1 cellular context compared by ENCODE assay signal in the genomic region with DNA sequence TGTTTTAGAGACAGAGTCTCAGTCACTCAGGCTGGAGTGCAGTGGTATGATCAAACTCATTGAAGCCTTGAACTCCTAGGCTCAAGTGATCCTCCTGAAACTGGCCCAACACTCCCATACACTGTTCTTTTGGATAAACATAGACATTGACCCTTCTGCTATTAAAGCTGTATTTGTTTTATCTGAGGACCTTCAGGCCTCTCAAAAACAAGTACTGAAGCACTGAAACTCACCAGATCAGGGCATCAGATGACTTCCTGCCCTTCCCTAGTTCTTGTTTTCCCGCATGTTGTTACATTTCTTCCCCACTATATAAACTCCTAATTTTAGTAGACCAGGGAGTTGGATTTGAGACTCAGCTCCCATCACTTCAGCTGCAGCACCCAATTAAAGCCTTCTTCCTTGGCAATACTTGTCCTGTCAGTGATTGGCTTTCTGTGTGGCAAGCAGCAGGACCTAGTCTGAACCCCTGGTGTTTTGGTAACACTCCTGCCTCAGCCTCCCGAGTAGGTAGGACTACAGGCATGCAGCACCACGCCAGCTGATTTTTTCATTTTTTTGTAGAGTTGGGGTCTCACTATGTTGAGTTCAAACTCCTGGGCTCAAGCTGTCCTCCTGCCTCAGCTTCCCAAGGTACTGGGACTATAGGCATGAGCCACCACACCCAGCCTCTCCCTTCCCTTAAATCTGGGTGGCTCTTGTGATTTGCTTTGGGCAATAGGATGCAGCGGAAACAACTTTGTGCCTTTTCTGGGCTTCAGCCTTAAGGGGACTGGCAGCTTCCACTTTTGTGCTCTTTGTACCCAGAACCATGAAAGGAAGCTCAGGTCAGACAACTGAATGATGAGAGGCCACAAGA.
A peak's percentile ranks its signal among the peaks of the same experiment; 100 is the strongest.
TF ChIP-seq lines count a peak whose summit lies in the region.

No MANE protein-coding gene starts in this region.

TF ChIP-seq in HepG2, 621 proteins besides CTCF, POLR2A, EP300 and RAD21 (continues in another document):
- TF ChIP-seq, protein P1, sequence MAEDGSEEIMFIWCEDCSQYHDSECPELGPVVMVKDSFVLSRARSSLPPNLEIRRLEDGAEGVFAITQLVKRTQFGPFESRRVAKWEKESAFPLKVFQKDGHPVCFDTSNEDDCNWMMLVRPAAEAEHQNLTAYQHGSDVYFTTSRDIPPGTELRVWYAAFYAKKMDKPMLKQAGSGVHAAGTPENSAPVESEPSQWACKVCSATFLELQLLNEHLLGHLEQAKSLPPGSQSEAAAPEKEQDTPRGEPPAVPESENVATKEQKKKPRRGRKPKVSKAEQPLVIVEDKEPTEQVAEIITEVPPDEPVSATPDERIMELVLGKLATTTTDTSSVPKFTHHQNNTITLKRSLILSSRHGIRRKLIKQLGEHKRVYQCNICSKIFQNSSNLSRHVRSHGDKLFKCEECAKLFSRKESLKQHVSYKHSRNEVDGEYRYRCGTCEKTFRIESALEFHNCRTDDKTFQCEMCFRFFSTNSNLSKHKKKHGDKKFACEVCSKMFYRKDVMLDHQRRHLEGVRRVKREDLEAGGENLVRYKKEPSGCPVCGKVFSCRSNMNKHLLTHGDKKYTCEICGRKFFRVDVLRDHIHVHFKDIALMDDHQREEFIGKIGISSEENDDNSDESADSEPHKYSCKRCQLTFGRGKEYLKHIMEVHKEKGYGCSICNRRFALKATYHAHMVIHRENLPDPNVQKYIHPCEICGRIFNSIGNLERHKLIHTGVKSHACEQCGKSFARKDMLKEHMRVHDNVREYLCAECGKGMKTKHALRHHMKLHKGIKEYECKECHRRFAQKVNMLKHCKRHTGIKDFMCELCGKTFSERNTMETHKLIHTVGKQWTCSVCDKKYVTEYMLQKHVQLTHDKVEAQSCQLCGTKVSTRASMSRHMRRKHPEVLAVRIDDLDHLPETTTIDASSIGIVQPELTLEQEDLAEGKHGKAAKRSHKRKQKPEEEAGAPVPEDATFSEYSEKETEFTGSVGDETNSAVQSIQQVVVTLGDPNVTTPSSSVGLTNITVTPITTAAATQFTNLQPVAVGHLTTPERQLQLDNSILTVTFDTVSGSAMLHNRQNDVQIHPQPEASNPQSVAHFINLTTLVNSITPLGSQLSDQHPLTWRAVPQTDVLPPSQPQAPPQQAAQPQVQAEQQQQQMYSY (CRISPR knock-in tag; IDR thresholded peaks at IDR 0.05) = no peak
- peak; percentile 69 for TF ChIP-seq HDAC2 (CRISPR knock-in tag; IDR thresholded peaks at IDR 0.05)
- peak; percentile 50; the same call in 1 of the 2 replicates for TF ChIP-seq IKZF5 (CRISPR knock-in tag; IDR thresholded peaks at IDR 0.05)
- TF ChIP-seq CAMTA2 (CRISPR knock-in tag; IDR thresholded peaks at IDR 0.05; ENCODE audit: borderline replicate concordance) = no peak
- TF ChIP-seq CBX1 (IDR thresholded peaks at IDR 0.05; ENCODE audit: low read depth) = peak; percentile 15
- peak; percentile 42; the same call in 1 of the 2 replicates for TF ChIP-seq GFI1 (CRISPR knock-in tag; IDR thresholded peaks at IDR 0.05; ENCODE audit: borderline replicate concordance)
- TF ChIP-seq NR2C2 (CRISPR knock-in tag; IDR thresholded peaks at IDR 0.05; ENCODE audit: borderline replicate concordance) = peak; percentile 45; the same call in 1 of the 2 replicates
- peak; percentile 40; the same call in 1 of the 2 replicates for TF ChIP-seq ZSCAN9 (CRISPR knock-in tag; IDR thresholded peaks at IDR 0.05; ENCODE audit: borderline replicate concordance)
- TF ChIP-seq ZBTB20 (CRISPR knock-in tag; IDR thresholded peaks at IDR 0.05; ENCODE audit: borderline replicate concordance, low read depth) = peak; percentile 24; the same call in 1 of the 2 replicates
- no peak for TF ChIP-seq CHD2 (IDR thresholded peaks at IDR 0.05; ENCODE audit: low read depth, low read length)
- no peak for TF ChIP-seq GABPA (IDR thresholded peaks at IDR 0.05; ENCODE audit: low read depth, low read length)
- peak; percentile 30; the same call in 1 of the 2 replicates for TF ChIP-seq GABPA (CRISPR knock-in tag; IDR thresholded peaks at IDR 0.05; ENCODE audit: low read depth)
- TF ChIP-seq, protein P2, sequence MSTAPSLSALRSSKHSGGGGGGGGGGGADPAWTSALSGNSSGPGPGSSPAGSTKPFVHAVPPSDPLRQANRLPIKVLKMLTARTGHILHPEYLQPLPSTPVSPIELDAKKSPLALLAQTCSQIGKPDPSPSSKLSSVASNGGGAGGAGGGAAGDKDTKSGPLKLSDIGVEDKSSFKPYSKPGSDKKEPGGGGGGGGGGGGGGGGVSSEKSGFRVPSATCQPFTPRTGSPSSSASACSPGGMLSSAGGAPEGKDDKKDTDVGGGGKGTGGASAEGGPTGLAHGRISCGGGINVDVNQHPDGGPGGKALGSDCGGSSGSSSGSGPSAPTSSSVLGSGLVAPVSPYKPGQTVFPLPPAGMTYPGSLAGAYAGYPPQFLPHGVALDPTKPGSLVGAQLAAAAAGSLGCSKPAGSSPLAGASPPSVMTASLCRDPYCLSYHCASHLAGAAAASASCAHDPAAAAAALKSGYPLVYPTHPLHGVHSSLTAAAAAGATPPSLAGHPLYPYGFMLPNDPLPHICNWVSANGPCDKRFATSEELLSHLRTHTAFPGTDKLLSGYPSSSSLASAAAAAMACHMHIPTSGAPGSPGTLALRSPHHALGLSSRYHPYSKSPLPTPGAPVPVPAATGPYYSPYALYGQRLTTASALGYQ (CRISPR knock-in tag; IDR thresholded peaks at IDR 0.05) = peak; percentile 73; the same call in 1 of the 2 replicates
- 0 out of 2 replicates have a peak, but pooled peaks have one; percentile 5 for TF ChIP-seq ZFP36L1 (CRISPR knock-in tag; IDR thresholded peaks at IDR 0.05)
- TF ChIP-seq ZSCAN31 (CRISPR knock-in tag; IDR thresholded peaks at IDR 0.05; ENCODE audit: low read depth) = 0 out of 2 replicates have a peak, but pooled peaks have one; percentile 26
- TF ChIP-seq, protein P3, sequence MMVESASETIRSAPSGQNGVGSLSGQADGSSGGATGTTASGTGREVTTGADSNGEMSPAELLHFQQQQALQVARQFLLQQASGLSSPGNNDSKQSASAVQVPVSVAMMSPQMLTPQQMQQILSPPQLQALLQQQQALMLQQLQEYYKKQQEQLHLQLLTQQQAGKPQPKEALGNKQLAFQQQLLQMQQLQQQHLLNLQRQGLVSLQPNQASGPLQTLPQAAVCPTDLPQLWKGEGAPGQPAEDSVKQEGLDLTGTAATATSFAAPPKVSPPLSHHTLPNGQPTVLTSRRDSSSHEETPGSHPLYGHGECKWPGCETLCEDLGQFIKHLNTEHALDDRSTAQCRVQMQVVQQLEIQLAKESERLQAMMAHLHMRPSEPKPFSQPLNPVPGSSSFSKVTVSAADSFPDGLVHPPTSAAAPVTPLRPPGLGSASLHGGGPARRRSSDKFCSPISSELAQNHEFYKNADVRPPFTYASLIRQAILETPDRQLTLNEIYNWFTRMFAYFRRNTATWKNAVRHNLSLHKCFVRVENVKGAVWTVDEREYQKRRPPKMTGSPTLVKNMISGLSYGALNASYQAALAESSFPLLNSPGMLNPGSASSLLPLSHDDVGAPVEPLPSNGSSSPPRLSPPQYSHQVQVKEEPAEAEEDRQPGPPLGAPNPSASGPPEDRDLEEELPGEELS (CRISPR knock-in tag; IDR thresholded peaks at IDR 0.05) = peak; percentile 93
- peak; percentile 56; the same call in 1 of the 2 replicates for TF ChIP-seq TCF7 (IDR thresholded peaks at IDR 0.05; ENCODE audit: low read depth)
- TF ChIP-seq SAP130 (CRISPR knock-in tag; IDR thresholded peaks at IDR 0.05; ENCODE audit: low read depth) = peak; percentile 64; the same call in 1 of the 2 replicates
- no peak for TF ChIP-seq SP4 (CRISPR knock-in tag; IDR thresholded peaks at IDR 0.05)
- TF ChIP-seq, protein P4, sequence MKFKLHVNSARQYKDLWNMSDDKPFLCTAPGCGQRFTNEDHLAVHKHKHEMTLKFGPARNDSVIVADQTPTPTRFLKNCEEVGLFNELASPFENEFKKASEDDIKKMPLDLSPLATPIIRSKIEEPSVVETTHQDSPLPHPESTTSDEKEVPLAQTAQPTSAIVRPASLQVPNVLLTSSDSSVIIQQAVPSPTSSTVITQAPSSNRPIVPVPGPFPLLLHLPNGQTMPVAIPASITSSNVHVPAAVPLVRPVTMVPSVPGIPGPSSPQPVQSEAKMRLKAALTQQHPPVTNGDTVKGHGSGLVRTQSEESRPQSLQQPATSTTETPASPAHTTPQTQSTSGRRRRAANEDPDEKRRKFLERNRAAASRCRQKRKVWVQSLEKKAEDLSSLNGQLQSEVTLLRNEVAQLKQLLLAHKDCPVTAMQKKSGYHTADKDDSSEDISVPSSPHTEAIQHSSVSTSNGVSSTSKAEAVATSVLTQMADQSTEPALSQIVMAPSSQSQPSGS (CRISPR knock-in tag; IDR thresholded peaks at IDR 0.05) = peak; percentile 41; the same call in 1 of the 2 replicates
- TF ChIP-seq FOXO1 (CRISPR knock-in tag; IDR thresholded peaks at IDR 0.05) = peak; percentile 81
- no peak for TF ChIP-seq TBL1XR1 (IDR thresholded peaks at IDR 0.05; ENCODE audit: borderline replicate concordance, low read length, partially characterized antibody)
- TF ChIP-seq, protein P5, sequence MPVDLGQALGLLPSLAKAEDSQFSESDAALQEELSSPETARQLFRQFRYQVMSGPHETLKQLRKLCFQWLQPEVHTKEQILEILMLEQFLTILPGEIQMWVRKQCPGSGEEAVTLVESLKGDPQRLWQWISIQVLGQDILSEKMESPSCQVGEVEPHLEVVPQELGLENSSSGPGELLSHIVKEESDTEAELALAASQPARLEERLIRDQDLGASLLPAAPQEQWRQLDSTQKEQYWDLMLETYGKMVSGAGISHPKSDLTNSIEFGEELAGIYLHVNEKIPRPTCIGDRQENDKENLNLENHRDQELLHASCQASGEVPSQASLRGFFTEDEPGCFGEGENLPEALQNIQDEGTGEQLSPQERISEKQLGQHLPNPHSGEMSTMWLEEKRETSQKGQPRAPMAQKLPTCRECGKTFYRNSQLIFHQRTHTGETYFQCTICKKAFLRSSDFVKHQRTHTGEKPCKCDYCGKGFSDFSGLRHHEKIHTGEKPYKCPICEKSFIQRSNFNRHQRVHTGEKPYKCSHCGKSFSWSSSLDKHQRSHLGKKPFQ (CRISPR knock-in tag; IDR thresholded peaks at IDR 0.05; ENCODE audit: insufficient replicate concordance) = peak; percentile 78
- peak; percentile 41; the same call in 1 of the 2 replicates for TF ChIP-seq ZNF205 (CRISPR knock-in tag; IDR thresholded peaks at IDR 0.05)
- TF ChIP-seq HBP1 (CRISPR knock-in tag; IDR thresholded peaks at IDR 0.05; ENCODE audit: low read depth) = peak; percentile 16; the same call in 1 of the 2 replicates
- TF ChIP-seq SNAPC4 (CRISPR knock-in tag; IDR thresholded peaks at IDR 0.05) = peak; percentile 59; the same call in 1 of the 2 replicates
- no peak for TF ChIP-seq TCF12 (IDR thresholded peaks at IDR 0.05)
- peak; percentile 76; the same call in 1 of the 2 replicates for TF ChIP-seq TCF12 (CRISPR knock-in tag; IDR thresholded peaks at IDR 0.05)
- TF ChIP-seq MAX (IDR thresholded peaks at IDR 0.05) = no peak; the same call in 1 of the 2 replicates
- no peak for TF ChIP-seq CCDC6 (CRISPR knock-in tag; IDR thresholded peaks at IDR 0.05)
- peak; percentile 59; the same call in 1 of the 2 replicates for TF ChIP-seq PITX1 (CRISPR knock-in tag; IDR thresholded peaks at IDR 0.05)
